2 cellular contexts compared by ENCODE assay signal in genomic region chr6:157850030-157850429, GRCh38.
TF ChIP-seq lines count a peak whose summit lies in the region.

No MANE protein-coding gene starts in this region.

TF ChIP-seq in GM23338, 12 proteins besides CTCF, POLR2A, EP300 and RAD21:
- no peak for TF ChIP-seq ZNF114 (CRISPR knock-in tag; IDR thresholded peaks at IDR 0.05)
- TF ChIP-seq EZH2 (IDR thresholded peaks at IDR 0.05; ENCODE audit: low read depth, unreplicated experiment), result no peak
- no peak for TF ChIP-seq STAT1 (IDR thresholded peaks at IDR 0.05; ENCODE audit: unreplicated experiment)
- no peak for TF ChIP-seq CREB1 (CRISPR knock-in tag; IDR thresholded peaks at IDR 0.05; ENCODE audit: low read depth)
- TF ChIP-seq POLR2AphosphoS5 (IDR thresholded peaks at IDR 0.05; ENCODE audit: low read depth), result no peak
- no peak for TF ChIP-seq ZNF331 (CRISPR knock-in tag; IDR thresholded peaks at IDR 0.05; ENCODE audit: low read depth)
- TF ChIP-seq, protein P1, sequence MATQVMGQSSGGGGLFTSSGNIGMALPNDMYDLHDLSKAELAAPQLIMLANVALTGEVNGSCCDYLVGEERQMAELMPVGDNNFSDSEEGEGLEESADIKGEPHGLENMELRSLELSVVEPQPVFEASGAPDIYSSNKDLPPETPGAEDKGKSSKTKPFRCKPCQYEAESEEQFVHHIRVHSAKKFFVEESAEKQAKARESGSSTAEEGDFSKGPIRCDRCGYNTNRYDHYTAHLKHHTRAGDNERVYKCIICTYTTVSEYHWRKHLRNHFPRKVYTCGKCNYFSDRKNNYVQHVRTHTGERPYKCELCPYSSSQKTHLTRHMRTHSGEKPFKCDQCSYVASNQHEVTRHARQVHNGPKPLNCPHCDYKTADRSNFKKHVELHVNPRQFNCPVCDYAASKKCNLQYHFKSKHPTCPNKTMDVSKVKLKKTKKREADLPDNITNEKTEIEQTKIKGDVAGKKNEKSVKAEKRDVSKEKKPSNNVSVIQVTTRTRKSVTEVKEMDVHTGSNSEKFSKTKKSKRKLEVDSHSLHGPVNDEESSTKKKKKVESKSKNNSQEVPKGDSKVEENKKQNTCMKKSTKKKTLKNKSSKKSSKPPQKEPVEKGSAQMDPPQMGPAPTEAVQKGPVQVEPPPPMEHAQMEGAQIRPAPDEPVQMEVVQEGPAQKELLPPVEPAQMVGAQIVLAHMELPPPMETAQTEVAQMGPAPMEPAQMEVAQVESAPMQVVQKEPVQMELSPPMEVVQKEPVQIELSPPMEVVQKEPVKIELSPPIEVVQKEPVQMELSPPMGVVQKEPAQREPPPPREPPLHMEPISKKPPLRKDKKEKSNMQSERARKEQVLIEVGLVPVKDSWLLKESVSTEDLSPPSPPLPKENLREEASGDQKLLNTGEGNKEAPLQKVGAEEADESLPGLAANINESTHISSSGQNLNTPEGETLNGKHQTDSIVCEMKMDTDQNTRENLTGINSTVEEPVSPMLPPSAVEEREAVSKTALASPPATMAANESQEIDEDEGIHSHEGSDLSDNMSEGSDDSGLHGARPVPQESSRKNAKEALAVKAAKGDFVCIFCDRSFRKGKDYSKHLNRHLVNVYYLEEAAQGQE (IDR thresholded peaks at IDR 0.05; ENCODE audit: unreplicated experiment), result no peak
- TF ChIP-seq NANOG (IDR thresholded peaks at IDR 0.05; ENCODE audit: borderline replicate concordance), result no peak
- no peak for TF ChIP-seq ZNF462 (CRISPR knock-in tag; IDR thresholded peaks at IDR 0.05)
- TF ChIP-seq, protein P2, sequence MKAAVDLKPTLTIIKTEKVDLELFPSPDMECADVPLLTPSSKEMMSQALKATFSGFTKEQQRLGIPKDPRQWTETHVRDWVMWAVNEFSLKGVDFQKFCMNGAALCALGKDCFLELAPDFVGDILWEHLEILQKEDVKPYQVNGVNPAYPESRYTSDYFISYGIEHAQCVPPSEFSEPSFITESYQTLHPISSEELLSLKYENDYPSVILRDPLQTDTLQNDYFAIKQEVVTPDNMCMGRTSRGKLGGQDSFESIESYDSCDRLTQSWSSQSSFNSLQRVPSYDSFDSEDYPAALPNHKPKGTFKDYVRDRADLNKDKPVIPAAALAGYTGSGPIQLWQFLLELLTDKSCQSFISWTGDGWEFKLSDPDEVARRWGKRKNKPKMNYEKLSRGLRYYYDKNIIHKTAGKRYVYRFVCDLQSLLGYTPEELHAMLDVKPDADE (IDR thresholded peaks at IDR 0.05), result no peak
- no peak for TF ChIP-seq EZH2phosphoT487 (IDR thresholded peaks at IDR 0.05; ENCODE audit: unreplicated experiment)
- no peak for TF ChIP-seq JUNB (IDR thresholded peaks at IDR 0.05; ENCODE audit: unreplicated experiment)
TF ChIP-seq in GM23338: peak in this region for 0.

TF ChIP-seq in H1, 55 proteins besides CTCF, POLR2A, EP300 and RAD21:
- no peak for TF ChIP-seq ASH2L (IDR thresholded peaks at IDR 0.05; ENCODE audit: low read length)
- no peak for TF ChIP-seq MAFK (IDR thresholded peaks at IDR 0.05; ENCODE audit: low read depth, low read length)
- no peak for TF ChIP-seq KDM5A (IDR thresholded peaks at IDR 0.05; ENCODE audit: low read length)
- no peak for TF ChIP-seq POU5F1 (IDR thresholded peaks at IDR 0.05; ENCODE audit: low read depth, low read length)
- no peak for TF ChIP-seq POLR2AphosphoS5 (IDR thresholded peaks at IDR 0.05; ENCODE audit: low read depth, low read length)
- TF ChIP-seq SP1 (IDR thresholded peaks at IDR 0.05; ENCODE audit: low read depth, low read length), result no peak
- TF ChIP-seq SUZ12 (IDR thresholded peaks at IDR 0.05; ENCODE audit: low read length), result no peak
- TF ChIP-seq TBP (IDR thresholded peaks at IDR 0.05; ENCODE audit: low read depth, low read length), result no peak
- no peak for TF ChIP-seq EGR1 (IDR thresholded peaks at IDR 0.05; ENCODE audit: borderline replicate concordance, low read depth, low read length)
- TF ChIP-seq CBX8 (IDR thresholded peaks at IDR 0.05; ENCODE audit: borderline replicate concordance, low read depth, low read length), result no peak
- no peak for TF ChIP-seq SIX5 (IDR thresholded peaks at IDR 0.05; ENCODE audit: low read depth, low read length)
- TF ChIP-seq GTF2F1 (IDR thresholded peaks at IDR 0.05; ENCODE audit: borderline replicate concordance, low read depth, low read length), result no peak
- TF ChIP-seq BACH1 (IDR thresholded peaks at IDR 0.05; ENCODE audit: low read length), result no peak
- TF ChIP-seq JUN (IDR thresholded peaks at IDR 0.05; ENCODE audit: low read depth, low read length), result no peak
- TF ChIP-seq EZH2 (IDR thresholded peaks at IDR 0.05; ENCODE audit: low read depth, low read length, severe bottlenecking), result no peak
- no peak for TF ChIP-seq HDAC6 (IDR thresholded peaks at IDR 0.05; ENCODE audit: low read depth, low read length)
- no peak for TF ChIP-seq CEBPB (IDR thresholded peaks at IDR 0.05; ENCODE audit: low read depth, low read length)
- TF ChIP-seq TAF1 (IDR thresholded peaks at IDR 0.05; ENCODE audit: low read depth, low read length), result no peak
